1 cellular context compared by ENCODE assay signal in the genomic region with DNA sequence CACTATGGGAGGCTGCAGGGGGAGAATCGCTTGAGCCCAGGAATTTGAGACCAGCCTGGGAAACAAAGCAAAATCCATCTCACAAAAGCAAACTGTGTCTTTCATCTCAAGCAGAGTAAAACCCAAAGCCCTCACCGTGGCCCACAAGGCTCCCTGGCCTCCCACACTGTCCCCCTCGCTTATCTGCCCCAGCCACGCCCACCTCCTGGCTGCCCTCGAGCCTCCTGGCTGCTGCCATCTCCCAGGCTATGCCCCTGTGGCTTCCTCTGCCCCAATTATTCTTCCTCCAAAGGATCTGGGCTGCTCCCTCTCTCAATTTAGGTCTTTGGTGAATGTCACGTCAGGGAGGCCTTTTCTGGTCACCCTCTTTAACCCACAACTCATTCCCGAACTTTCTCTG.
TF ChIP-seq lines count a peak whose summit lies in the region.

No MANE protein-coding gene starts in this region.

TF ChIP-seq in HEK293, 187 proteins besides CTCF, POLR2A, EP300 and RAD21 (continued from another document):
- peak; percentile 59 for TF ChIP-seq KLF9 (tag by site-specific recombination; IDR thresholded peaks at IDR 0.05; ENCODE audit: low read depth)
- peak; percentile 80 for TF ChIP-seq ZFHX2 (tag by site-specific recombination; conservative IDR thresholded peaks at IDR 0.05)
- peak; percentile 69 for TF ChIP-seq EGR2 (tag by site-specific recombination; IDR thresholded peaks at IDR 0.05; ENCODE audit: low read depth)
